In genomic region chr9:114884787-114885452, GRCh38 we compare ENCODE assay signal across 20 cellular contexts. TPM values are rescaled to one million over a fixed set of nuclear protein-coding genes. Genes with fewer than 3 reads are reported as not detected.
DNase-seq lines count a peak whose midpoint lies in the region; ATAC-seq and TF ChIP-seq lines count a peak whose summit lies in the region.
"Had no signal": no experiment of that assay in that cellular context is flagged by ENCODE, and none has a peak within 500 bp of the region (broad histone marks: within the 10 kb centered on the region; RNA-seq: fewer than 3 reads in every experiment).

No MANE protein-coding gene starts in this region.

- H3K4me3 Mint-ChIP-seq in MCF 10A (ENCODE audit: unreplicated experiment): no peak overlapping the region
- no peak overlapping the region for H3K4me3 Mint-ChIP-seq in endodermal cell

- H3K4me3 ChIP-seq in LNCaP clone FGC (ENCODE audit: low read depth, low read length) (no peak overlapping the region), stomach (no peak overlapping the region), endodermal cell (ENCODE audit: low read length) (no peak overlapping the region), gastrocnemius medialis (no peak overlapping the region)
- H3K4me3 ChIP-seq: BLaER1 had no signal

- WGBS in stomach, 5 donors: 27 to 50% (median 42%) methylated on average over 8 of the region's 8 CpGs
- 95 to 98% methylated on average over 6 to 7 of the region's 8 CpGs for WGBS in endodermal cell (ENCODE audit: insufficient coverage in 1 of 2, insufficient read length in 1 of 2), 2 experiments

- no peaks in the 10 kb centered on the region for H3K36me3 Mint-ChIP-seq in MCF 10A (ENCODE audit: insufficient read depth, unreplicated experiment)
- H3K36me3 Mint-ChIP-seq in endodermal cell (ENCODE audit: low read depth): no peaks in the 10 kb centered on the region

- H3K4me1 Mint-ChIP-seq in MCF 10A (ENCODE audit: insufficient read depth, unreplicated experiment) (peaks cover 18% of the 10 kb centered on the region), endodermal cell (peaks cover 14% of the 10 kb centered on the region)

- intact Hi-C loops in MCF 10A (cut with micrococcal nuclease): no loop called here
- intact Hi-C loops in stomach (cut with DNase I; ENCODE audit: low total_unique reads): no loop called here
- intact Hi-C loops in gastrocnemius medialis (cut with DNase I; ENCODE audit: low total_unique reads): no loop called here

- H3K9me3 ChIP-seq in stomach (no peaks in the 10 kb centered on the region), endodermal cell (ENCODE audit: control insufficient read depth, low read length) (peaks cover 17% of the 10 kb centered on the region), gastrocnemius medialis (no peaks in the 10 kb centered on the region)

- POLR2A ChIA-PET in MCF 10A (lab: Yijun Ruan, JAX): interaction anchor here (1.2 to 4.6 kb wide), 5 partner anchors 22 to 97 kb away, joined by 3 to 17 read pairs (median 5); partner anchors contain the start of gene TNFSF15

- H3K27ac ChIP-seq in stomach: peak overlapping the region; percentile 50 to 73 (median 66)
- H3K27ac ChIP-seq in endodermal cell (ENCODE audit: low read depth, low read length): no peak overlapping the region
- no peak overlapping the region for H3K27ac ChIP-seq in gastrocnemius medialis
- H3K27ac ChIP-seq: BLaER1 had no signal

- CTCF ChIA-PET in MCF 10A (lab: Yijun Ruan, JAX): interaction anchor here (2.4 kb wide), 1 partner anchor 25 kb away, joined by 5 read pairs; no protein-coding TSS in a partner anchor

- H3K36me3 ChIP-seq in stomach: no peaks in the 10 kb centered on the region
- H3K36me3 ChIP-seq in endodermal cell (ENCODE audit: control insufficient read depth, insufficient read depth, low read length): no peaks in the 10 kb centered on the region
- no peaks in the 10 kb centered on the region for H3K36me3 ChIP-seq in gastrocnemius medialis
- H3K36me3 ChIP-seq: BLaER1 had no signal

- in situ Hi-C loops in gastrocnemius medialis (cut with MboI; ENCODE audit: low sequenced_read_pairs in 4 of 4): no loop called here

- TF ChIP-seq CTCF in LNCaP clone FGC (IDR thresholded peaks at IDR 0.05; ENCODE audit: control insufficient read depth, extremely low read depth, insufficient read depth) (no peak), MCF 10A (IDR thresholded peaks at IDR 0.05; ENCODE audit: unreplicated experiment) (no peak), stomach (IDR thresholded peaks at IDR 0.05) (no peak), endodermal cell (conservative IDR thresholded peaks at IDR 0.05) (no peak), gastrocnemius medialis (IDR thresholded peaks at IDR 0.05 in 4 of 5, conservative IDR thresholded peaks at IDR 0.05 in 1 of 5) (no peak)

- no peak for TF ChIP-seq EP300 in stomach (IDR thresholded peaks at IDR 0.05)

- DNase-seq in LNCaP clone FGC (ENCODE audit: low read depth): peak; percentile 75
- peak; percentile 96 for DNase-seq in MCF 10A (ENCODE audit: unreplicated experiment)
- peak; percentile 87 for DNase-seq in kidney tubule cell (ENCODE audit: low spot score)
- DNase-seq in stomach: peak; percentile 88
- DNase-seq in hypothalamus (lab: John Stamatoyannopoulos, UW): no peak
- no peak for DNase-seq in endodermal cell
- no peak for DNase-seq in mesenteric fat pad (ENCODE audit: low spot score)
- DNase-seq in gastrocnemius medialis: no peak
- DNase-seq: dermis blood vessel endothelial cell; DND-41; foreskin melanocyte; GOT3; NCI-H1417; NK-92 treated with Interleukin-12 subunit alpha and Interleukin-12 subunit beta, amount 100 ng/mL, for 24 hours; posterior cingulate gyrus; SIG-M5; stimulated activated CD4-positive, alpha-beta T cell treated with anti-CD3 and anti-CD28 coated beads, Interleukin-15, amount 100 ng/mL, for 24 hours; T1000 had no signal

- H3K27me3 ChIP-seq in stomach (no peaks in the 10 kb centered on the region), endodermal cell (ENCODE audit: control insufficient read depth, insufficient read depth, low read length, poor library complexity, severe bottlenecking) (no peaks in the 10 kb centered on the region), gastrocnemius medialis (no peaks in the 10 kb centered on the region)
- H3K27me3 ChIP-seq: BLaER1 had no signal

- H3K27ac Mint-ChIP-seq in MCF 10A (ENCODE audit: low read depth, unreplicated experiment): peak overlapping the region; percentile 85
- H3K27ac Mint-ChIP-seq in endodermal cell: no peak overlapping the region

- peaks cover 3 to 14% (median 6%) of the 10 kb centered on the region in 4 donors for H3K4me1 ChIP-seq in stomach
- peaks cover 4% of the 10 kb centered on the region for H3K4me1 ChIP-seq in endodermal cell (ENCODE audit: control insufficient read depth, insufficient read depth, low read length)
- no peaks in the 10 kb centered on the region for H3K4me1 ChIP-seq in gastrocnemius medialis

- no peaks in the 10 kb centered on the region for H3K27me3 Mint-ChIP-seq in MCF 10A (ENCODE audit: insufficient read depth, unreplicated experiment)
- H3K27me3 Mint-ChIP-seq in endodermal cell (ENCODE audit: insufficient read depth): no peaks in the 10 kb centered on the region

- H3K9me3 Mint-ChIP-seq in MCF 10A (ENCODE audit: unreplicated experiment): peaks cover 7% of the 10 kb centered on the region
- H3K9me3 Mint-ChIP-seq in endodermal cell: peaks cover 5% of the 10 kb centered on the region

- BruUV-seq in MCF 10A (replicated peaks; lab: Mats Ljungman, UMichigan): no TSS peak

- no peak for ATAC-seq in gastrocnemius medialis

- no peak overlapping the region for H3K9ac ChIP-seq in endodermal cell (ENCODE audit: extremely low read depth, low read length, poor library complexity, severe bottlenecking)
- H3K9ac ChIP-seq: BLaER1 had no signal

- TF ChIP-seq POLR2A in stomach (IDR thresholded peaks at IDR 0.05) (no peak), gastrocnemius medialis (IDR thresholded peaks at IDR 0.05) (no peak)

RNA-seq across cellular contexts. Expression of gene TNFSF8, which starts 45.5 kb away (rescaled TPM):
- total RNA-seq in MCF 10A (2022): not detected in 2 replicates
- 10 to 100 TPM in 1 of 5 donors, 1 to 10 TPM in 2, not detected in 2; 5.3 to 14.0 (median 5.8) TPM for total RNA-seq in stomach
- 1 to 10 TPM in 1 of 3 donors, under 1 TPM in 2; 0.40 to 1.1 (median 0.81) TPM for polyA plus RNA-seq in stomach
- not detected for total RNA-seq in endodermal cell
- polyA plus RNA-seq in endodermal cell (2013, experiment 1 of 2): not detected
- not detected for polyA plus RNA-seq in endodermal cell (2013, experiment 2 of 2)
- 4.6 TPM for total RNA-seq in mesenteric fat pad
- under 1 TPM in 2 of 4 donors, not detected in 2; 0.29 to 0.76 TPM for total RNA-seq in gastrocnemius medialis
- total RNA-seq: astrocyte, dermis blood vessel endothelial cell had no signal

Comparison
In these comparisons a context has a peak if more than half of its experiments do, and no peak if none do; other contexts are left out.
1. DNase-seq: peak in LNCaP clone FGC (single experiment), MCF 10A (single experiment), kidney tubule cell (single experiment) and stomach (single experiment); none in hypothalamus (0 of 51), endodermal cell (single experiment), mesenteric fat pad (single experiment) and gastrocnemius medialis (0 of 2).
2. H3K27ac ChIP-seq: peak in stomach (5 of 5); none in endodermal cell (single experiment) and gastrocnemius medialis (0 of 4).